Comparison of ENCODE assay signal across 8 cellular contexts in genomic region chr2:28869494-28870145, GRCh38. TPM values are rescaled to one million over a fixed set of nuclear protein-coding genes. Genes with fewer than 3 reads are reported as not detected.
DNase-seq lines count a peak whose midpoint lies in the region; ATAC-seq and TF ChIP-seq lines count a peak whose summit lies in the region.

No MANE protein-coding gene starts in this region.

- peak; percentile 7 for ATAC-seq in HG02840 (IDR thresholded peaks at IDR 0.05; ENCODE audit: low FRiP score, unreplicated experiment)

- peak overlapping the region; percentile 86; the same call in 1 of the 2 replicates for H2AFZ ChIP-seq in OCI-LY3 (ENCODE audit: low read depth, low read length)

- H3K27ac Mint-ChIP-seq in mesothelial cell of epicardium = peak overlapping the region; percentile 99

- H3K4me3 ChIP-seq in OCI-LY3 (ENCODE audit: low read length) (peak overlapping the region; percentile 90), choroid plexus epithelial cell (ENCODE audit: low read depth, low read length) (peak overlapping the region; percentile 94), urinary bladder (ENCODE audit: low read depth, low read length) (peak overlapping the region; percentile 63)

- TF ChIP-seq CTCF in OCI-LY3 (IDR thresholded peaks at IDR 0.05; ENCODE audit: low read depth, low read length) (no peak), choroid plexus epithelial cell (conservative IDR thresholded peaks at IDR 0.05; ENCODE audit: low read depth, low read length) (no peak), mesothelial cell of epicardium (IDR thresholded peaks at IDR 0.05; ENCODE audit: unreplicated experiment) (no peak)

- peaks cover 49% of the 10 kb centered on the region for H3K79me2 ChIP-seq in OCI-LY3 (ENCODE audit: low read length)

- WGBS in urinary bladder = under 1% methylated on average over 29 of the region's 29 CpGs

- peak overlapping the region; percentile 98 for H3K4me3 Mint-ChIP-seq in mesothelial cell of epicardium

- peaks cover 4% of the 10 kb centered on the region for H3K27me3 Mint-ChIP-seq in mesothelial cell of epicardium (ENCODE audit: low read depth)

- H3K4me2 ChIP-seq in OCI-LY3 (ENCODE audit: low read length) = peak overlapping the region; percentile 79

- H3K36me3 ChIP-seq in OCI-LY3 (replicated peaks; ENCODE audit: low read depth, low read length) = peaks cover 6% of the 10 kb centered on the region
- H3K36me3 ChIP-seq in urinary bladder (ENCODE audit: insufficient read depth) = no peaks in the 10 kb centered on the region

- DNase-seq in stimulated activated CD4-positive, alpha-beta T cell treated with anti-CD3 and anti-CD28 coated beads, Interleukin-1b, Interleukin-23, amount 100 ng/mL, for 48 hours = peak; percentile 16
- DNase-seq in stimulated activated CD4-positive, alpha-beta T cell treated with anti-CD3 and anti-CD28 coated beads, Interleukin-4, amount 100 ng/mL, for 4 hours = no peak
- DNase-seq in choroid plexus epithelial cell (ENCODE audit: low read depth) (peak; percentile 21), mesothelial cell of epicardium (ENCODE audit: low spot score in 2 of 2, unreplicated experiment in 2 of 2) (no peak), pons (ENCODE audit: low spot score) (no peak)

- peaks cover 9% of the 10 kb centered on the region for H3K36me3 Mint-ChIP-seq in mesothelial cell of epicardium

- H3K4me1 ChIP-seq in OCI-LY3 (ENCODE audit: low read length) = peaks cover 11% of the 10 kb centered on the region
- H3K4me1 ChIP-seq in urinary bladder (ENCODE audit: insufficient read depth) = peaks cover 2% of the 10 kb centered on the region

- H3K27me3 ChIP-seq in OCI-LY3 (ENCODE audit: low read depth, low read length) = no peaks in the 10 kb centered on the region

- H3K9ac ChIP-seq in OCI-LY3 (ENCODE audit: low read length) = peak overlapping the region; percentile 74

- H3K9me3 Mint-ChIP-seq in mesothelial cell of epicardium = no peaks in the 10 kb centered on the region

- H3K4me1 Mint-ChIP-seq in mesothelial cell of epicardium = peaks cover 28% of the 10 kb centered on the region

- H4K20me1 ChIP-seq in OCI-LY3 (ENCODE audit: insufficient read depth, low read length) = no peaks in the 10 kb centered on the region

- no peaks in the 10 kb centered on the region for H3K9me3 ChIP-seq in OCI-LY3 (ENCODE audit: insufficient read depth, low read length)

- peak overlapping the region; percentile 47 for H3K27ac ChIP-seq in OCI-LY3 (ENCODE audit: low read length)
- no peak overlapping the region for H3K27ac ChIP-seq in urinary bladder (ENCODE audit: low read depth)

RNA-seq across cellular contexts. Expression of gene TRMT61B, which starts 0.5 kb away (rescaled TPM):
- total RNA-seq in mesothelial cell of epicardium (18.6 to 19.2 TPM (median 19.1 TPM) in 3 replicates), urinary bladder (22.6 TPM)
- 15.0 TPM for polyA plus RNA-seq in urinary bladder

RNA-seq across cellular contexts. Expression of gene WDR43, which starts 24.8 kb away (rescaled TPM):
- total RNA-seq in mesothelial cell of epicardium = 65.3 to 66.9 TPM (median 65.5 TPM) in 3 replicates
- 57.3 TPM for total RNA-seq in urinary bladder
- polyA plus RNA-seq in urinary bladder = 17.7 TPM

RNA-seq across cellular contexts. Expression of gene SPDYA, which starts 59.0 kb away (rescaled TPM):
- total RNA-seq in mesothelial cell of epicardium (1.3 to 2.0 TPM (median 1.7 TPM) in 3 replicates), urinary bladder (7.1 TPM)
- 0.04 TPM for polyA plus RNA-seq in urinary bladder

Comparison
In these comparisons a context has a peak if more than half of its experiments do, and no peak if none do; other contexts are left out.
1. DNase-seq: peak in stimulated activated CD4-positive, alpha-beta T cell treated with anti-CD3 and anti-CD28 coated beads, Interleukin-1b, Interleukin-23, amount 100 ng/mL, for 48 hours (single experiment) and choroid plexus epithelial cell (single experiment); none in stimulated activated CD4-positive, alpha-beta T cell treated with anti-CD3 and anti-CD28 coated beads, Interleukin-4, amount 100 ng/mL, for 4 hours (0 of 2), mesothelial cell of epicardium (0 of 2) and pons (single experiment).
2. Peak in every context shown above with its lines, with median percentiles within 50 percentile points of each other: H3K4me3 ChIP-seq.